ENCODE assay signal across 13 cellular contexts in genomic region chr20:36881888-36882287, GRCh38. TPM values are rescaled to one million over a fixed set of nuclear protein-coding genes. Genes with fewer than 3 reads are reported as not detected.
DNase-seq lines count a peak whose midpoint lies in the region; ATAC-seq, FAIRE-seq and TF ChIP-seq lines count a peak whose summit lies in the region.
"Had no signal": no experiment of that assay in that cellular context is flagged by ENCODE, and none has a peak within 500 bp of the region (broad histone marks: within the 10 kb centered on the region; RNA-seq: fewer than 3 reads in every experiment).

No MANE protein-coding gene starts in this region.

- WGBS in K562 (ENCODE audit: insufficient coverage, low coverage, missing lambda C conversion rate), result 5% methylated on average over 4 of the region's 4 CpGs
- 75 to 84% (median 80%) methylated on average over 4 of the region's 4 CpGs for WGBS in adrenal gland, 4 donors

- H3K4me3 ChIP-seq in K562, result no peak overlapping the region
- no peak overlapping the region for H3K4me3 ChIP-seq in adrenal gland

- no peak overlapping the region for H3K9ac ChIP-seq in K562 (ENCODE audit: insufficient read depth in 1 of 2, low read depth in 2 of 2, low read length in 2 of 2)

- no TSS peak for BruUV-seq in K562 (replicated peaks; lab: Mats Ljungman, UMichigan)

- no peaks in the 10 kb centered on the region for H3K36me3 Mint-ChIP-seq in activated T-cell treated with anti-CD3 and anti-CD28 coated beads, Interleukin-2, amount 50 U/mL, for 24 hours (ENCODE audit: low read depth)
- H3K36me3 Mint-ChIP-seq: brain, type B pancreatic cell had no signal

- H3K9me1 ChIP-seq in K562 (ENCODE audit: control insufficient read depth, insufficient read depth, low read length), result no peaks in the 10 kb centered on the region

- peaks cover 6% of the 10 kb centered on the region; the same call in 1 of the 2 replicates for H4K20me1 ChIP-seq in K562 (replicated peaks; ENCODE audit: control insufficient read depth, insufficient read depth, low read length)

- H3K27ac ChIP-seq in K562 (ENCODE audit: extremely low read depth, low read depth, low read length) (no peak overlapping the region), adrenal gland (no peak overlapping the region)

- POLR2A ChIA-PET in K562 (lab: Yijun Ruan, JAX), result interaction anchor here (1.3 kb wide), 1 partner anchor 15 kb away, joined by 4 read pairs; no protein-coding TSS in a partner anchor

- no peak for TF ChIP-seq POLR2A in K562 (conservative IDR thresholded peaks at IDR 0.05)
- no peak for TF ChIP-seq POLR2A in adrenal gland (IDR thresholded peaks at IDR 0.05)

- no peak overlapping the region for H3K4me3 Mint-ChIP-seq in activated T-cell treated with anti-CD3 and anti-CD28 coated beads, Interleukin-2, amount 50 U/mL, for 24 hours
- H3K4me3 Mint-ChIP-seq: brain, type B pancreatic cell had no signal

- ATAC-seq in K562 (peak; percentile 17), HG02763 (IDR thresholded peaks at IDR 0.05; ENCODE audit: unreplicated experiment) (no peak), GM19395 (IDR thresholded peaks at IDR 0.05; ENCODE audit: unreplicated experiment) (no peak)

- CTCF ChIA-PET in K562 (lab: Yijun Ruan, JAX; ENCODE audit: low intra/inter-chr PET ratio), result interaction anchor here (0.6 kb wide), 2 partner anchors 89 to 686 kb away, joined by 3 read pairs; no protein-coding TSS in a partner anchor

- FAIRE-seq in K562 (lab: Jason Lieb, UNC), result no peak

- peaks cover 11% of the 10 kb centered on the region for H3K4me1 Mint-ChIP-seq in activated T-cell treated with anti-CD3 and anti-CD28 coated beads, Interleukin-2, amount 50 U/mL, for 24 hours (ENCODE audit: low read depth)

- no peaks in the 10 kb centered on the region for H3K9me3 Mint-ChIP-seq in activated T-cell treated with anti-CD3 and anti-CD28 coated beads, Interleukin-2, amount 50 U/mL, for 24 hours
- H3K9me3 Mint-ChIP-seq: brain, type B pancreatic cell had no signal

- H3K9me3 ChIP-seq in K562 (replicated peaks; ENCODE audit: control insufficient read depth, insufficient read depth, low read depth, low read length) (no peaks in the 10 kb centered on the region), adrenal gland (replicated peaks in 1 of 3) (no peaks in the 10 kb centered on the region)

- intact Hi-C loops in K562 (cut with micrococcal nuclease) (no loop called here), adrenal gland (cut with DNase I) (no loop called here)

- H3K4me1 ChIP-seq in K562 (replicated peaks in 1 of 2; ENCODE audit: control insufficient read depth in 2 of 2, insufficient read depth in 2 of 2, low read length in 2 of 2), result peaks cover 8 to 13% of the 10 kb centered on the region in 2 experiments
- peaks cover 0 to 2% of the 10 kb centered on the region in 2 donors for H3K4me1 ChIP-seq in adrenal gland (replicated peaks in 1 of 2)

- H3K36me3 ChIP-seq in K562 (ENCODE audit: control insufficient read depth, insufficient read depth, low read length), result no peaks in the 10 kb centered on the region
- no peaks in the 10 kb centered on the region for H3K36me3 ChIP-seq in adrenal gland (replicated peaks in 1 of 2)

- H3K27me3 ChIP-seq in K562 (ENCODE audit: control insufficient read depth in 2 of 2, insufficient read depth in 2 of 2, low read length in 2 of 2), result peaks cover 0 to 23% of the 10 kb centered on the region in 2 experiments; a peak in 2 of 5 replicates
- no peaks in the 10 kb centered on the region for H3K27me3 ChIP-seq in adrenal gland

- no peak overlapping the region for H3K4me2 ChIP-seq in K562 (ENCODE audit: insufficient read depth, low read length)

- H2AFZ ChIP-seq in K562 (ENCODE audit: low read depth, low read length), result no peak overlapping the region

- no peaks in the 10 kb centered on the region for H3K79me2 ChIP-seq in K562 (ENCODE audit: control insufficient read depth, insufficient read depth, low read length)

- H3K27me3 Mint-ChIP-seq in activated T-cell treated with anti-CD3 and anti-CD28 coated beads, Interleukin-2, amount 50 U/mL, for 24 hours, result no peaks in the 10 kb centered on the region
- H3K27me3 Mint-ChIP-seq: type B pancreatic cell had no signal

- no peak for TF ChIP-seq RAD21 in K562 (CRISPR knock-in tag; conservative IDR thresholded peaks at IDR 0.05 in 1 of 2, IDR thresholded peaks at IDR 0.05 in 1 of 2)

- DNase-seq in activated T-cell treated with anti-CD3 and anti-CD28 coated beads, Interleukin-2, amount 50 U/mL, for 24 hours, result no peak
- no peak for DNase-seq in activated T-cell treated with anti-CD3 and anti-CD28 coated beads, Interleukin-2, amount 50 U/mL, for 1 hour
- peak; percentile 23 for DNase-seq in LoVo (ENCODE audit: low spot score)
- peak in 1 of 4 experiments; percentile 17 for DNase-seq in K562 (ENCODE audit: extremely low read depth in 1 of 4, low spot score in 3 of 4)
- peak; percentile 95 for DNase-seq in renal cortical epithelial cell (ENCODE audit: low read depth)
- no peak for DNase-seq in adrenal gland
- DNase-seq: erythroblast, NCI-H2029 treated with DMSO at 0.1 percent for 48 hours, nucleus accumbens had no signal

- in situ Hi-C loops in K562 (cut with MboI), result no loop called here

- H3K27ac Mint-ChIP-seq in activated T-cell treated with anti-CD3 and anti-CD28 coated beads, Interleukin-2, amount 50 U/mL, for 24 hours, result peak overlapping the region; percentile 12
- H3K27ac Mint-ChIP-seq: brain, type B pancreatic cell had no signal

- TF ChIP-seq CTCF in K562 (IDR thresholded peaks at IDR 0.05 in 2 of 3, conservative IDR thresholded peaks at IDR 0.05 in 1 of 3; ENCODE audit: insufficient read depth in 2 of 3, low read depth in 1 of 3, low read length in 3 of 3) (no peak), adrenal gland (IDR thresholded peaks at IDR 0.05) (no peak)

- no peak for TF ChIP-seq EP300 in K562 (IDR thresholded peaks at IDR 0.05; ENCODE audit: low read length)

TF ChIP-seq in K562, 482 proteins besides CTCF, POLR2A, EP300 and RAD21 (continues in another document):
- TF ChIP-seq MAX (CRISPR knock-in tag; IDR thresholded peaks at IDR 0.05) (no peak), ZFX (CRISPR knock-in tag; IDR thresholded peaks at IDR 0.05) (0 out of 2 replicates have a peak, but pooled peaks have one; percentile 7), MAZ (CRISPR knock-in tag; conservative IDR thresholded peaks at IDR 0.05 in 1 of 2, IDR thresholded peaks at IDR 0.05 in 1 of 2) (no peak), ZNF717 (CRISPR knock-in tag; IDR thresholded peaks at IDR 0.05) (no peak), SIX5 (IDR thresholded peaks at IDR 0.05; ENCODE audit: borderline replicate concordance in 1 of 2, insufficient read depth in 1 of 2, low read depth in 1 of 2, low read length in 2 of 2) (no peak), ZBTB7A (IDR thresholded peaks at IDR 0.05; ENCODE audit: borderline replicate concordance, control insufficient read depth, low read depth, low read length) (no peak), JUND (IDR thresholded peaks at IDR 0.05; ENCODE audit: borderline replicate concordance, low read depth, low read length) (peak; percentile 54), JUND (tag; IDR thresholded peaks at IDR 0.05; ENCODE audit: borderline replicate concordance, low read depth, low read length) (no peak), VEZF1 (CRISPR knock-in tag; IDR thresholded peaks at IDR 0.05) (no peak), SP2 (IDR thresholded peaks at IDR 0.05; ENCODE audit: extremely low read depth, low read depth, low read length, poor library complexity, severe bottlenecking) (no peak), FOSL1 (tag; conservative IDR thresholded peaks at IDR 0.05) (peak; percentile 47; the same call in 1 of the 2 replicates)

RNA-seq across cellular contexts. Expression of gene TLDC2, which starts 6.0 kb away (rescaled TPM):
- total RNA-seq in K562 (2011; cell fraction: chromatin; rRNA removed; ENCODE audit: low replicate concordance), result not detected in 2 replicates
- not detected in 2 replicates for total RNA-seq in K562 (2011; cell fraction: nucleolus; rRNA removed)
- total RNA-seq in K562 (2011; cell fraction: nucleoplasm; rRNA removed), result not detected in 2 replicates
- total RNA-seq in K562 (2014; rRNA removed) (not detected in 2 replicates), K562 (2014; rRNA removed; fragmentation: Illumina TruSeq; extraction: Trizol) (not detected in 2 replicates), K562 (2015; rRNA removed; fragmentation: Illumina TruSeq; extraction: Trizol) (not detected in 2 replicates), K562 (2021) (not detected in 2 replicates), renal cortical epithelial cell (0.35 and 0.50 TPM in 2 replicates), adrenal gland (under 1 TPM in 1 of 8 donors, not detected in 7; 0.29 TPM)
- polyA plus RNA-seq in K562 (2011; rRNA removed) (not detected in 2 replicates), K562 (2014; fragmentation: Illumina TruSeq; extraction: Trizol) (not detected in 2 replicates), K562 (2014; fragmentation: Nextera tagmentation; extraction: Ambion mirVana) (not detected), K562 (2014; rRNA removed) (not detected in 2 replicates), adrenal gland (under 1 TPM in 2 of 3 donors, not detected in 1; 0.10 to 0.22 TPM)
- polyA plus RNA-seq in K562 (2011; cell fraction: cytosol; rRNA removed), result 0.04 TPM in 1 of 2 replicates, not detected in the other
- polyA plus RNA-seq in K562 (2011; cell fraction: nucleus; rRNA removed), result not detected in 2 replicates
- polyA plus RNA-seq in K562 (2012), result 0.15 and 0.17 TPM in 2 replicates
- not detected in 2 replicates for polyA minus RNA-seq in K562 (2011; rRNA and poly(A)+ RNA removed)
- polyA minus RNA-seq in K562 (2011; cell fraction: cytosol; rRNA and poly(A)+ RNA removed), result not detected in 2 replicates
- not detected in 2 replicates for polyA minus RNA-seq in K562 (2011; cell fraction: nucleus; rRNA and poly(A)+ RNA removed)

Comparison
In these comparisons a context has a peak if more than half of its experiments do, and no peak if none do; other contexts are left out.
1. DNase-seq: peak in LoVo (single experiment) and renal cortical epithelial cell (single experiment); none in activated T-cell treated with anti-CD3 and anti-CD28 coated beads, Interleukin-2, amount 50 U/mL, for 24 hours (single experiment), activated T-cell treated with anti-CD3 and anti-CD28 coated beads, Interleukin-2, amount 50 U/mL, for 1 hour (single experiment) and adrenal gland (0 of 7).